ENCODE assay signal across 22 cellular contexts in genomic region chr7:1413936-1414639, GRCh38. TPM values are rescaled to one million over a fixed set of nuclear protein-coding genes. Genes with fewer than 3 reads are reported as not detected.
DNase-seq lines count a peak whose midpoint lies in the region; ATAC-seq, FAIRE-seq and TF ChIP-seq lines count a peak whose summit lies in the region.
"Had no signal": no experiment of that assay in that cellular context is flagged by ENCODE, and none has a peak within 500 bp of the region (broad histone marks: within the 10 kb centered on the region; RNA-seq: fewer than 3 reads in every experiment).

No MANE protein-coding gene starts in this region.

- no peak for TF ChIP-seq POLR2A in H54 (IDR thresholded peaks at IDR 0.05; ENCODE audit: low read depth, low read length)

- TF ChIP-seq CTCF in chondrocyte (IDR thresholded peaks at IDR 0.05): no peak

- DNase-seq in NCI-H2196 (lab: John Stamatoyannopoulos, UW; ENCODE audit: unreplicated experiment) (peak; percentile 7), NCI-H2196 treated with DMSO at 0.1 percent for 48 hours (lab: John Stamatoyannopoulos, UW; ENCODE audit: unreplicated experiment) (no peak), DMS 273 treated with DMSO at 0.1 percent for 48 hours (lab: John Stamatoyannopoulos, UW) (peak; percentile 66), NCI-H69 (lab: John Stamatoyannopoulos, UW) (peak; percentile 93), chondrocyte (ENCODE audit: low spot score) (peak; percentile 86), H54 (ENCODE audit: insufficient read length, low spot score) (no peak)
- DNase-seq: CD8-positive, alpha-beta memory T cell; DMS79 treated with DMSO at 0.1 percent for 48 hours; MG63; NCI-H1436 treated with DMSO at 0.1 percent for 48 hours; NCI-H2081 treated with DMSO at 0.1 percent for 48 hours; NCI-H226; NCI-H526 treated with DMSO at 0.1 percent for 48 hours; T-helper 1 cell had no signal

- H3K9me3 Mint-ChIP-seq in chondrocyte (ENCODE audit: low read depth): no peaks in the 10 kb centered on the region
- H3K9me3 Mint-ChIP-seq: CD8-positive, alpha-beta memory T cell; GM23338 had no signal

- H3K27ac Mint-ChIP-seq in chondrocyte (ENCODE audit: unreplicated experiment): no peak overlapping the region
- H3K27ac Mint-ChIP-seq: CD8-positive, alpha-beta memory T cell; GM23338 had no signal

- no peaks in the 10 kb centered on the region for H3K36me3 Mint-ChIP-seq in chondrocyte (ENCODE audit: low read depth)
- H3K36me3 Mint-ChIP-seq: CD8-positive, alpha-beta memory T cell had no signal

- FAIRE-seq in H54 (lab: Jason Lieb, UNC): no peak
- FAIRE-seq: A204.1, D721Med, GM12891, RCC 7860 had no signal

- peaks cover 8% of the 10 kb centered on the region for H3K4me1 Mint-ChIP-seq in chondrocyte (ENCODE audit: low read depth)

- ATAC-seq in GM19395 (IDR thresholded peaks at IDR 0.05; ENCODE audit: unreplicated experiment): no peak
- ATAC-seq in GM18870 (IDR thresholded peaks at IDR 0.05; ENCODE audit: unreplicated experiment): no peak
- ATAC-seq: GM23338, Right ventricle myocardium inferior had no signal

- H3K4me3 Mint-ChIP-seq in chondrocyte (ENCODE audit: unreplicated experiment): no peak overlapping the region
- H3K4me3 Mint-ChIP-seq: CD8-positive, alpha-beta memory T cell; GM23338 had no signal

- H3K27me3 Mint-ChIP-seq in chondrocyte (ENCODE audit: low read depth): peaks cover 17% of the 10 kb centered on the region

RNA-seq across cellular contexts. Expression of gene MICALL2, which starts 45.2 kb away (rescaled TPM):
- 44.5 to 56.9 TPM (median 45.2 TPM) in 3 replicates for total RNA-seq in chondrocyte

Comparison
In these comparisons a context has a peak if more than half of its experiments do, and no peak if none do; other contexts are left out.
1. DNase-seq: peak in NCI-H2196 (single experiment), DMS 273 treated with DMSO at 0.1 percent for 48 hours (single experiment), NCI-H69 (single experiment) and chondrocyte (single experiment); none in NCI-H2196 treated with DMSO at 0.1 percent for 48 hours (single experiment) and H54 (single experiment).